In genomic region chr2:80061881-80062280, GRCh38 we compare ENCODE assay signal across 13 cellular contexts.
A peak's percentile ranks its signal among the peaks of the same experiment; 100 is the strongest.
DNase-seq lines count a peak whose midpoint lies in the region; ATAC-seq, FAIRE-seq and TF ChIP-seq lines count a peak whose summit lies in the region.
"Had no signal": no experiment of that assay in that cellular context is flagged by ENCODE, and none has a peak within 500 bp of the region (broad histone marks: within the 10 kb centered on the region; RNA-seq: fewer than 3 reads in every experiment).

No MANE protein-coding gene starts in this region.

- no peak overlapping the region for H3K27ac ChIP-seq in DND-41 (ENCODE audit: low read length)
- peak overlapping the region; percentile 33 for H3K27ac ChIP-seq in angular gyrus (ENCODE audit: low read depth, low read length)
- no peak overlapping the region for H3K27ac ChIP-seq in HepG2 (ENCODE audit: extremely low read length, insufficient read depth, low read length)
- H3K27ac ChIP-seq: A549, BLaER1 had no signal

- H3K9ac ChIP-seq in DND-41 (ENCODE audit: low read depth, low read length): no peak overlapping the region
- no peak overlapping the region for H3K9ac ChIP-seq in HepG2 (ENCODE audit: insufficient read depth, low read depth, low read length)
- H3K9ac ChIP-seq: BLaER1 had no signal

- TF ChIP-seq CTCF in DND-41 (IDR thresholded peaks at IDR 0.05; ENCODE audit: borderline replicate concordance, extremely low read depth, low read length, poor library complexity, severe bottlenecking) (no peak), HepG2 (CRISPR knock-in tag; IDR thresholded peaks at IDR 0.05) (no peak)

- H3K4me3 ChIP-seq in DND-41 (ENCODE audit: low read depth in 1 of 2, low read length in 2 of 2) (no peak overlapping the region), HepG2 (replicated peaks in 1 of 3; ENCODE audit: insufficient read depth in 1 of 3, low read depth in 2 of 3, low read length in 3 of 3) (no peak overlapping the region)
- H3K4me3 ChIP-seq: A549, BLaER1, GM23338 had no signal

- H3K27me3 ChIP-seq in DND-41 (ENCODE audit: insufficient read depth, low read length, poor library complexity) (no peaks in the 10 kb centered on the region), HepG2 (ENCODE audit: control insufficient read depth in 1 of 2, insufficient read depth in 2 of 2, low read length in 2 of 2) (no peaks in the 10 kb centered on the region)
- H3K27me3 ChIP-seq: BLaER1 had no signal

- no peak for FAIRE-seq in HepG2 (lab: Jason Lieb, UNC)
- FAIRE-seq: A549 had no signal

- CTCF ChIA-PET in HepG2 (lab: Yijun Ruan, JAX; ENCODE audit: low intra/inter-chr PET ratio, low total read pairs): no interaction called here

- POLR2A ChIA-PET in HepG2 (lab: Yijun Ruan, JAX): no interaction called here

- BruUV-seq in HepG2 (replicated peaks; lab: Mats Ljungman, UMichigan): no TSS peak

- H3K79me2 ChIP-seq in DND-41 (ENCODE audit: insufficient read depth, low read length) (no peaks in the 10 kb centered on the region), HepG2 (ENCODE audit: insufficient read depth, low read length) (no peaks in the 10 kb centered on the region)

- peak; percentile 17 for DNase-seq in DND-41
- DNase-seq in inferior parietal cortex (ENCODE audit: extremely low spot score): peak; percentile 48
- no peak for DNase-seq in HepG2 (ENCODE audit: low spot score)
- DNase-seq: Caco-2; CD8-positive, alpha-beta memory T cell; DMS53; H7 had no signal

- TF ChIP-seq RAD21 in HepG2 (CRISPR knock-in tag; IDR thresholded peaks at IDR 0.05): no peak

- no peak for TF ChIP-seq EP300 in HepG2 (IDR thresholded peaks at IDR 0.05; ENCODE audit: low read depth in 2 of 2, low read length in 2 of 2)
- TF ChIP-seq EP300 in HepG2 (CRISPR knock-in tag; IDR thresholded peaks at IDR 0.05; ENCODE audit: borderline replicate concordance): no peak

- H3K4me1 ChIP-seq in DND-41 (ENCODE audit: insufficient read depth, low read length): peaks cover 18% of the 10 kb centered on the region
- no peaks in the 10 kb centered on the region for H3K4me1 ChIP-seq in HepG2 (ENCODE audit: insufficient read depth, low read length)
- H3K4me1 ChIP-seq: A549, Caco-2 had no signal

- no peaks in the 10 kb centered on the region for H3K36me3 ChIP-seq in DND-41 (ENCODE audit: insufficient read depth, low read length)
- no peaks in the 10 kb centered on the region for H3K36me3 ChIP-seq in HepG2 (replicated peaks in 1 of 2; ENCODE audit: control insufficient read depth in 1 of 2, insufficient read depth in 2 of 2, low read length in 2 of 2)
- H3K36me3 ChIP-seq: BLaER1 had no signal

- H3K9me3 ChIP-seq in DND-41 (ENCODE audit: insufficient read depth, low read length, severe bottlenecking): no peaks in the 10 kb centered on the region
- no peaks in the 10 kb centered on the region for H3K9me3 ChIP-seq in HepG2 (ENCODE audit: low read length)
- H3K9me3 ChIP-seq: BLaER1 had no signal

- TF ChIP-seq POLR2A in HepG2 (IDR thresholded peaks at IDR 0.05; ENCODE audit: insufficient read depth in 1 of 2, low read depth in 2 of 2, low read length in 2 of 2): no peak

- H2AFZ ChIP-seq in DND-41 (ENCODE audit: low read depth, low read length) (no peak overlapping the region), HepG2 (ENCODE audit: low read length) (no peak overlapping the region)
- H2AFZ ChIP-seq: GM23338 had no signal

- intact Hi-C loops in HepG2 (cut with micrococcal nuclease; ENCODE audit: unreplicated experiment): no loop called here

- H4K20me1 ChIP-seq in DND-41 (ENCODE audit: insufficient read depth, low read length) (no peaks in the 10 kb centered on the region), HepG2 (ENCODE audit: insufficient read depth, low read length) (no peaks in the 10 kb centered on the region)
- H4K20me1 ChIP-seq: BLaER1 had no signal

- ATAC-seq in DND-41 (ENCODE audit: insufficient read depth, low read depth): peak; percentile 74
- no peak for ATAC-seq in GM21423 (IDR thresholded peaks at IDR 0.05; ENCODE audit: unreplicated experiment)
- ATAC-seq in GM18498 (IDR thresholded peaks at IDR 0.05; ENCODE audit: unreplicated experiment): no peak
- no peak for ATAC-seq in HepG2
- ATAC-seq: A549, GM23338 had no signal

- no peak overlapping the region for H3K4me2 ChIP-seq in DND-41 (ENCODE audit: insufficient read depth, low read length)
- H3K4me2 ChIP-seq in HepG2 (ENCODE audit: low read depth, low read length): no peak overlapping the region
- H3K4me2 ChIP-seq: A549, BLaER1, GM23338 had no signal

- in situ Hi-C loops in HepG2 (cut with HindIII; ENCODE audit: extremely low pct_ligation_motif_present, low pct_unique_long_range_greater_than_20kb): no loop called here

TF ChIP-seq in HepG2, 621 proteins besides CTCF, POLR2A, EP300 and RAD21:
- no peak for TF ChIP-seq ZNF232 (CRISPR knock-in tag; IDR thresholded peaks at IDR 0.05; ENCODE audit: borderline replicate concordance)
